Comparison of ENCODE assay signal across 2 cellular contexts in genomic region chr11:86062719-86063118, GRCh38.
TF ChIP-seq lines count a peak whose summit lies in the region.

No MANE protein-coding gene starts in this region.

TF ChIP-seq in endothelial cell of umbilical vein, 7 proteins besides CTCF, POLR2A, EP300 and RAD21 (continued from another document):
- TF ChIP-seq POLR2AphosphoS5 (IDR thresholded peaks at IDR 0.05; ENCODE audit: insufficient read depth, low read depth, low read length): no peak
- no peak for TF ChIP-seq GATA2 (IDR thresholded peaks at IDR 0.05; ENCODE audit: insufficient read depth, insufficient read length, low read depth, low read length)
- TF ChIP-seq FOS (IDR thresholded peaks at IDR 0.05; ENCODE audit: borderline replicate concordance, insufficient read depth, low read length): no peak
- no peak for TF ChIP-seq EZH2 (IDR thresholded peaks at IDR 0.05; ENCODE audit: borderline replicate concordance, low read depth, low read length, severe bottlenecking)

TF ChIP-seq in WTC11, 78 proteins besides CTCF, POLR2A, EP300 and RAD21 (continued from another document):
- TF ChIP-seq ZNF512 (CRISPR knock-in tag; IDR thresholded peaks at IDR 0.05; ENCODE audit: borderline replicate concordance) (no peak), ZNF232 (CRISPR knock-in tag; IDR thresholded peaks at IDR 0.05) (no peak), ZNF423 (CRISPR knock-in tag; IDR thresholded peaks at IDR 0.05) (no peak)
